21 cellular contexts compared by ENCODE assay signal in the genomic region with DNA sequence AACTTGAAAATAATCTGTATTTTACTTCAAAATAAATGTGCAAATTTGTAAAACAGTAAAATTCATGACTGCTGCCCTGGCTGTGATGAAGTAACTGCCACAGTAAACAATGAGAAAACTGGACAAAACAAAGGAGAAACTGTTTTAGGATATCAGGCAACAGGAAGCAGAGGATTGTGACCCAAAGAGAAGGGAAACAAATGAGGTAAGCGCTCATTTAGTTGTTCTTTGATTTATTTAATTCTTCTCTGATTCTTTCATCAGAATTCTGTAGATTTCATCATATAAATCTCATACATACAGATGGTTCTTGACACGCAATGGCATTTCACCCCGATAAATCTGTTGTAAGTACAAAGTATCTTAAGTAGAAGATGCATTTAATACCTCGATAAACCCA.
DNase-seq lines count a peak whose midpoint lies in the region; ATAC-seq, FAIRE-seq and TF ChIP-seq lines count a peak whose summit lies in the region.
"Had no signal": no experiment of that assay in that cellular context is flagged by ENCODE, and none has a peak within 500 bp of the region (broad histone marks: within the 10 kb centered on the region; RNA-seq: fewer than 3 reads in every experiment).

No MANE protein-coding gene starts in this region.

- TF ChIP-seq RAD21 in HepG2 (CRISPR knock-in tag; IDR thresholded peaks at IDR 0.05) = no peak

- H3K27me3 Mint-ChIP-seq in neural crest cell (ENCODE audit: low read depth) = no peaks in the 10 kb centered on the region
- H3K27me3 Mint-ChIP-seq: CD4-positive, alpha-beta T cell had no signal

- H3K9me1 ChIP-seq in endothelial cell of umbilical vein (replicated peaks; ENCODE audit: control insufficient read depth, extremely low read depth, insufficient read depth, low read length) = no peaks in the 10 kb centered on the region

- H3K36me3 ChIP-seq in HepG2 (replicated peaks in 1 of 2; ENCODE audit: control insufficient read depth in 1 of 2, insufficient read depth in 2 of 2, low read length in 2 of 2) = no peaks in the 10 kb centered on the region
- no peaks in the 10 kb centered on the region for H3K36me3 ChIP-seq in right lobe of liver
- H3K36me3 ChIP-seq in endothelial cell of umbilical vein (ENCODE audit: control insufficient read depth in 2 of 2, extremely low read depth in 1 of 2, insufficient read depth in 2 of 2, low read length in 2 of 2) = no peaks in the 10 kb centered on the region
- no peaks in the 10 kb centered on the region for H3K36me3 ChIP-seq in effector memory CD4-positive, alpha-beta T cell (ENCODE audit: control insufficient read depth, insufficient read depth, low read length)
- H3K36me3 ChIP-seq: HAP-1 had no signal

- WGBS in HepG2 (ENCODE audit: low lambda C conversion rate) = 84% methylated on average over 4 of the region's 4 CpGs
- 87% methylated on average over 4 of the region's 4 CpGs for WGBS in right lobe of liver (ENCODE audit: insufficient coverage, low coverage, low lambda C conversion rate, missing lambda C conversion rate)
- WGBS in right cardiac atrium = 87% methylated on average over 4 of the region's 4 CpGs

- no peak for ATAC-seq in HepG2
- no peak for ATAC-seq in right lobe of liver
- no peak for ATAC-seq in omental fat pad (ENCODE audit: low FRiP score)
- ATAC-seq in right cardiac atrium = no peak
- ATAC-seq: A549 had no signal

- in situ Hi-C loops in HepG2 (cut with HindIII; ENCODE audit: extremely low pct_ligation_motif_present, low pct_unique_long_range_greater_than_20kb) = no loop called here

- peaks cover 24% of the 10 kb centered on the region for H3K4me1 Mint-ChIP-seq in neural crest cell

- no peak overlapping the region for H3K4me3 ChIP-seq in HepG2 (replicated peaks in 1 of 3; ENCODE audit: insufficient read depth in 1 of 3, low read depth in 2 of 3, low read length in 3 of 3)
- no peak overlapping the region for H3K4me3 ChIP-seq in right lobe of liver
- no peak overlapping the region for H3K4me3 ChIP-seq in endothelial cell of umbilical vein (replicated peaks in 1 of 3; ENCODE audit: insufficient read depth in 1 of 3, low read depth in 1 of 3, low read length in 3 of 3)
- no peak overlapping the region for H3K4me3 ChIP-seq in right cardiac atrium (ENCODE audit: low read length)
- H3K4me3 ChIP-seq in effector memory CD4-positive, alpha-beta T cell (ENCODE audit: insufficient read depth, low read depth, low read length, poor library complexity, severe bottlenecking) = no peak overlapping the region
- H3K4me3 ChIP-seq: A549, HAP-1 had no signal

- no peaks in the 10 kb centered on the region for H3K9me3 ChIP-seq in HepG2 (ENCODE audit: low read length)
- H3K9me3 ChIP-seq in right lobe of liver = no peaks in the 10 kb centered on the region
- H3K9me3 ChIP-seq in endothelial cell of umbilical vein (replicated peaks; ENCODE audit: control insufficient read depth, insufficient read depth, low read length) = no peaks in the 10 kb centered on the region
- no peaks in the 10 kb centered on the region for H3K9me3 ChIP-seq in right cardiac atrium (ENCODE audit: control insufficient read depth, low read length)
- no peaks in the 10 kb centered on the region for H3K9me3 ChIP-seq in effector memory CD4-positive, alpha-beta T cell (ENCODE audit: control insufficient read depth, low read length)
- H3K9me3 ChIP-seq: A549, Caco-2, HAP-1 had no signal

- H3K27me3 ChIP-seq in HepG2 (ENCODE audit: control insufficient read depth in 1 of 2, insufficient read depth in 2 of 2, low read length in 2 of 2) (no peaks in the 10 kb centered on the region), right lobe of liver (no peaks in the 10 kb centered on the region), endothelial cell of umbilical vein (ENCODE audit: control insufficient read depth in 2 of 2, insufficient read depth in 2 of 2, low read length in 2 of 2) (no peaks in the 10 kb centered on the region), right cardiac atrium (ENCODE audit: control insufficient read depth, insufficient read depth) (no peaks in the 10 kb centered on the region)
- H3K27me3 ChIP-seq in effector memory CD4-positive, alpha-beta T cell (replicated peaks; ENCODE audit: control insufficient read depth, insufficient read depth, low read length, poor library complexity, severe bottlenecking) = no peaks in the 10 kb centered on the region

- no peaks in the 10 kb centered on the region for H3K36me3 Mint-ChIP-seq in neural crest cell (ENCODE audit: low read depth)

- DNase-seq in HepG2 (ENCODE audit: low spot score) (peak; percentile 69), right lobe of liver (no peak), endothelial cell of umbilical vein (ENCODE audit: low read depth, low spot score) (peak; percentile 13), neural crest cell (ENCODE audit: low read depth, low spot score) (no peak), omental fat pad (ENCODE audit: low spot score) (no peak), right cardiac atrium (no peak)
- DNase-seq in effector memory CD4-positive, alpha-beta T cell = no peak
- DNase-seq: AML-193; Caco-2; CD4-positive, alpha-beta T cell; IMR-90 had no signal

- H3K9me3 Mint-ChIP-seq in neural crest cell = no peaks in the 10 kb centered on the region
- H3K9me3 Mint-ChIP-seq: CD4-positive, alpha-beta T cell had no signal

- no TSS peak for BruUV-seq in HepG2 (replicated peaks; lab: Mats Ljungman, UMichigan)
- no TSS peak for BruUV-seq in endothelial cell of umbilical vein (replicated peaks; lab: Mats Ljungman, UMichigan)

- CTCF ChIA-PET in HepG2 (lab: Yijun Ruan, JAX; ENCODE audit: low intra/inter-chr PET ratio, low total read pairs) = no interaction called here
- CTCF ChIA-PET in endothelial cell of umbilical vein (lab: Charles Lee) = no interaction called here

- H3K79me2 ChIP-seq in HepG2 (ENCODE audit: insufficient read depth, low read length) (no peaks in the 10 kb centered on the region), endothelial cell of umbilical vein (ENCODE audit: control insufficient read depth, insufficient read depth, low read length) (no peaks in the 10 kb centered on the region)

- intact Hi-C loops in HepG2 (cut with micrococcal nuclease; ENCODE audit: unreplicated experiment) = loop anchor here (1.0 to 10.0 kb wide), 2 partner anchors 9 to 65 kb away; no protein-coding TSS in a partner anchor
- intact Hi-C loops in right lobe of liver (cut with DNase I) = no loop called here
- intact Hi-C loops in endothelial cell of umbilical vein (cut with micrococcal nuclease) = no loop called here
- intact Hi-C loops in right cardiac atrium (cut with DNase I) = no loop called here

- no peak overlapping the region for H3K4me3 Mint-ChIP-seq in neural crest cell
- H3K4me3 Mint-ChIP-seq: CD4-positive, alpha-beta T cell had no signal

- H3K4me2 ChIP-seq in HepG2 (ENCODE audit: low read depth, low read length) (peak overlapping the region; percentile 16; the same call in 1 of the 2 replicates), endothelial cell of umbilical vein (ENCODE audit: insufficient read depth, low read length) (no peak overlapping the region)
- H3K4me2 ChIP-seq: A549 had no signal

- TF ChIP-seq POLR2A in HepG2 (IDR thresholded peaks at IDR 0.05; ENCODE audit: insufficient read depth in 1 of 2, low read depth in 2 of 2, low read length in 2 of 2) (no peak), right lobe of liver (IDR thresholded peaks at IDR 0.05) (no peak), endothelial cell of umbilical vein (IDR thresholded peaks at IDR 0.05; ENCODE audit: low read depth, low read length) (no peak)

- TF ChIP-seq CTCF in HepG2 (CRISPR knock-in tag; IDR thresholded peaks at IDR 0.05) (no peak), right lobe of liver (IDR thresholded peaks at IDR 0.05) (no peak), endothelial cell of umbilical vein (IDR thresholded peaks at IDR 0.05; ENCODE audit: extremely low read depth in 1 of 2, insufficient read depth in 1 of 2, low read depth in 1 of 2, low read length in 2 of 2) (no peak), neural crest cell (conservative IDR thresholded peaks at IDR 0.05) (no peak), omental fat pad (IDR thresholded peaks at IDR 0.05) (no peak)

- FAIRE-seq in HepG2 (lab: Jason Lieb, UNC) (no peak), endothelial cell of umbilical vein (lab: Jason Lieb, UNC) (no peak)
- FAIRE-seq: D721Med, G401.6, GM12891, GM19239, H1 had no signal

- H3K27ac ChIP-seq in HepG2 (ENCODE audit: extremely low read length, insufficient read depth, low read length) (peak overlapping the region; percentile 7), right lobe of liver (no peak overlapping the region), endothelial cell of umbilical vein (ENCODE audit: insufficient read depth, low read depth, low read length) (no peak overlapping the region), right cardiac atrium (ENCODE audit: low read length) (no peak overlapping the region)
- H3K27ac ChIP-seq in effector memory CD4-positive, alpha-beta T cell (ENCODE audit: insufficient read depth, low read length, poor library complexity, severe bottlenecking) = no peak overlapping the region
- H3K27ac ChIP-seq: 22Rv1, A549, C4-2B, HL-60 had no signal

- H4K20me1 ChIP-seq in HepG2 (ENCODE audit: insufficient read depth, low read length) (no peaks in the 10 kb centered on the region), endothelial cell of umbilical vein (replicated peaks; ENCODE audit: control insufficient read depth, extremely low read depth, insufficient read depth, low read length) (no peaks in the 10 kb centered on the region)

- H2AFZ ChIP-seq in HepG2 (ENCODE audit: low read length) (no peak overlapping the region), endothelial cell of umbilical vein (ENCODE audit: low read depth, low read length) (no peak overlapping the region)

- dilution Hi-C loops in endothelial cell of umbilical vein (cut with MboI; ENCODE audit: extremely low pct_ligation_motif_present, low sequenced_read_pairs) = no loop called here

- H3K4me1 ChIP-seq in HepG2 (ENCODE audit: insufficient read depth, low read length) (peaks cover 32% of the 10 kb centered on the region), right lobe of liver (no peaks in the 10 kb centered on the region), endothelial cell of umbilical vein (ENCODE audit: control insufficient read depth, extremely low read depth, insufficient read depth, low read length) (no peaks in the 10 kb centered on the region), right cardiac atrium (ENCODE audit: control insufficient read depth, insufficient read depth, low read length) (no peaks in the 10 kb centered on the region)
- no peaks in the 10 kb centered on the region for H3K4me1 ChIP-seq in effector memory CD4-positive, alpha-beta T cell (ENCODE audit: control insufficient read depth, insufficient read depth, low read length, poor library complexity, severe bottlenecking)
- H3K4me1 ChIP-seq: A549, Caco-2, HAP-1 had no signal

- POLR2A ChIA-PET in HepG2 (lab: Yijun Ruan, JAX) (no interaction called here), endothelial cell of umbilical vein (lab: Charles Lee) (no interaction called here)

- TF ChIP-seq EP300 in HepG2 (IDR thresholded peaks at IDR 0.05; ENCODE audit: low read depth in 2 of 2, low read length in 2 of 2) (peak in 1 of 2 experiments; percentile 54; a peak in 1 of 4 replicates), HepG2 (CRISPR knock-in tag; IDR thresholded peaks at IDR 0.05; ENCODE audit: borderline replicate concordance) (no peak)

- peak overlapping the region; percentile 46 for H3K27ac Mint-ChIP-seq in neural crest cell (ENCODE audit: unreplicated experiment)
- H3K27ac Mint-ChIP-seq: CD4-positive, alpha-beta T cell had no signal

- H3K9ac ChIP-seq in HepG2 (ENCODE audit: insufficient read depth, low read depth, low read length) = no peak overlapping the region
- H3K9ac ChIP-seq in endothelial cell of umbilical vein (replicated peaks; ENCODE audit: extremely low read depth, insufficient read depth, low read length) = no peak overlapping the region

Comparison
In these comparisons a context has a peak if more than half of its experiments do, and no peak if none do; other contexts are left out.
1. DNase-seq: peak in HepG2 (single experiment) and endothelial cell of umbilical vein (single experiment); none in right lobe of liver (0 of 3), neural crest cell (single experiment), omental fat pad (single experiment), right cardiac atrium (0 of 3) and effector memory CD4-positive, alpha-beta T cell (0 of 3).